ENCODE assay signal across 8 cellular contexts in genomic region chr10:5283305-5284158, GRCh38.
DNase-seq lines count a peak whose midpoint lies in the region; ATAC-seq and TF ChIP-seq lines count a peak whose summit lies in the region.

No MANE protein-coding gene starts in this region.

- DNase-seq in AG08395 (ENCODE audit: low spot score), result peak; percentile 69
- peak; percentile 36 for DNase-seq in NT2/D1 (ENCODE audit: low read depth, low spot score)
- DNase-seq in activated T-cell treated with anti-CD3 and anti-CD28 coated beads, Interleukin-2, amount 50 U/mL, for 4 hours, result peak; percentile 43
- DNase-seq in fibroblast of the aortic adventitia (ENCODE audit: low read depth), result peak; percentile 75
- DNase-seq in osteocyte (ENCODE audit: extremely low spot score, unreplicated experiment), result no peak
- no peak for DNase-seq in NCI-H128 (lab: John Stamatoyannopoulos, UW; ENCODE audit: unreplicated experiment)

- H3K4me3 ChIP-seq in NT2/D1 (ENCODE audit: insufficient read length, low read depth), result no peak overlapping the region
- H3K4me3 ChIP-seq in fibroblast of the aortic adventitia (ENCODE audit: low read depth, low read length), result no peak overlapping the region

- peaks cover 22% of the 10 kb centered on the region for H3K27me3 Mint-ChIP-seq in activated T-cell treated with anti-CD3 and anti-CD28 coated beads, Interleukin-2, amount 50 U/mL, for 4 hours (ENCODE audit: low read depth)
- H3K27me3 Mint-ChIP-seq in osteocyte (ENCODE audit: unreplicated experiment), result peaks cover 35% of the 10 kb centered on the region

- H3K9ac ChIP-seq in NT2/D1 (ENCODE audit: insufficient read length, low read depth), result no peak overlapping the region

- ATAC-seq in GM18508 (IDR thresholded peaks at IDR 0.05; ENCODE audit: insufficient read depth, unreplicated experiment) (peak; percentile 82), HG03139 (IDR thresholded peaks at IDR 0.05; ENCODE audit: unreplicated experiment) (peak; percentile 75)
- ATAC-seq in activated T-cell treated with anti-CD3 and anti-CD28 coated beads, Interleukin-2, amount 50 U/mL, for 4 hours, result peak; percentile 77 to 88

- no peaks in the 10 kb centered on the region for H3K4me1 ChIP-seq in NT2/D1 (ENCODE audit: insufficient read depth, insufficient read length)

- H3K27ac Mint-ChIP-seq in osteocyte (ENCODE audit: unreplicated experiment), result no peak overlapping the region

- peaks cover 13% of the 10 kb centered on the region for H3K4me1 Mint-ChIP-seq in activated T-cell treated with anti-CD3 and anti-CD28 coated beads, Interleukin-2, amount 50 U/mL, for 4 hours (ENCODE audit: low read depth)
- no peaks in the 10 kb centered on the region for H3K4me1 Mint-ChIP-seq in osteocyte (ENCODE audit: unreplicated experiment)

- no peak overlapping the region for H3K4me3 Mint-ChIP-seq in activated T-cell treated with anti-CD3 and anti-CD28 coated beads, Interleukin-2, amount 50 U/mL, for 4 hours
- H3K4me3 Mint-ChIP-seq in osteocyte (ENCODE audit: unreplicated experiment), result no peak overlapping the region

- TF ChIP-seq CTCF in fibroblast of the aortic adventitia (IDR thresholded peaks at IDR 0.05; ENCODE audit: insufficient read depth, low read length) (peak; percentile 71), osteocyte (IDR thresholded peaks at IDR 0.05) (peak; percentile 58)

- H3K27me3 ChIP-seq in NT2/D1 (ENCODE audit: insufficient read depth, insufficient read length), result no peaks in the 10 kb centered on the region

- H3K9me3 ChIP-seq in NT2/D1 (ENCODE audit: insufficient read depth, low read length), result no peaks in the 10 kb centered on the region

- no peaks in the 10 kb centered on the region for H3K36me3 ChIP-seq in NT2/D1 (ENCODE audit: insufficient read depth, insufficient read length, low read length)

- H3K36me3 Mint-ChIP-seq in activated T-cell treated with anti-CD3 and anti-CD28 coated beads, Interleukin-2, amount 50 U/mL, for 4 hours (ENCODE audit: insufficient read depth), result no peaks in the 10 kb centered on the region
- H3K36me3 Mint-ChIP-seq in osteocyte (ENCODE audit: unreplicated experiment), result no peaks in the 10 kb centered on the region

- H3K9me3 Mint-ChIP-seq in activated T-cell treated with anti-CD3 and anti-CD28 coated beads, Interleukin-2, amount 50 U/mL, for 4 hours, result no peaks in the 10 kb centered on the region
- H3K9me3 Mint-ChIP-seq in osteocyte (ENCODE audit: unreplicated experiment), result no peaks in the 10 kb centered on the region

Comparison
In these comparisons a context has a peak if more than half of its experiments do, and no peak if none do; other contexts are left out.
1. DNase-seq: peak in AG08395 (single experiment), NT2/D1 (single experiment), activated T-cell treated with anti-CD3 and anti-CD28 coated beads, Interleukin-2, amount 50 U/mL, for 4 hours (single experiment) and fibroblast of the aortic adventitia (single experiment); none in osteocyte (single experiment) and NCI-H128 (single experiment).
2. Peak in every context shown above with its lines, with median percentiles within 50 percentile points of each other: ATAC-seq.